ENCODE assay signal across 21 cellular contexts in the genomic region with DNA sequence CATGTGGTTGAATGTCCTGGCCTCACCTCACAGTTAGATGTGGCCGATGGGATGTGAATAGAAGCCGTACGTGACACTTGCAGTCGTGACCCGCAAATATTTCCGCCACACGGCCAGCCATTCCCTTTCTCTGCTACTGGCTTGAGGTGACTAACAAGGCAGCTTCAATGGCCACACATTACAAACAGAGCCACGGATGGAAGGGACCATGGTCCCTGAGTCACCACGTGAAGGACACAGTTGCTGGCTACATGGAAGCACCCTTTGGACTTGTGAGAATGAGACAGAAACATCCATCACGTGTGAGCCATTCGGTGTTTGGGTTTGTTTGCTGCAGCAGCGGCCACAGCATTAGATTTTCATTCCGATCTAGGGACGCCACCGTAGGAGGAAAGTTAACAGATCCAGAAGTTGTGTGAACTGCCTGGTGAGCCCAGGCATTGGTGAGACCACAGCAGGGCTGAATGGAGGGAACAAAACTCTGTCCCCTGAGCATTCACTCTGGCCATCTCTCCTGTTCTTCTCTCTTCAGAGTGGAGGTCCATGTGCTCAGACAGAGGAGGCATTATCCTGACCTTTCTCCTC. TPM values are rescaled to one million over a fixed set of nuclear protein-coding genes. Genes with fewer than 3 reads are reported as not detected.
DNase-seq lines count a peak whose midpoint lies in the region; ATAC-seq and TF ChIP-seq lines count a peak whose summit lies in the region.
"Had no signal": no experiment of that assay in that cellular context is flagged by ENCODE, and none has a peak within 500 bp of the region (broad histone marks: within the 10 kb centered on the region; RNA-seq: fewer than 3 reads in every experiment).

No MANE protein-coding gene starts in this region.

- peak overlapping the region; percentile 77 for H3K27ac ChIP-seq in left ventricle myocardium inferior (replicated peaks)
- H3K27ac ChIP-seq: brain microvascular endothelial cell, SJSA1 had no signal

- H3K36me3 ChIP-seq in left ventricle myocardium inferior, result no peaks in the 10 kb centered on the region
- H3K36me3 ChIP-seq: brain microvascular endothelial cell, SJSA1, upper lobe of left lung had no signal

- H3K27me3 ChIP-seq in left ventricle myocardium inferior (ENCODE audit: low read depth), result peaks cover 27% of the 10 kb centered on the region
- H3K27me3 ChIP-seq: SJSA1, upper lobe of left lung had no signal

- peaks cover 4% of the 10 kb centered on the region for H3K4me1 ChIP-seq in left ventricle myocardium inferior
- H3K4me1 ChIP-seq: SJSA1 had no signal

- no peak for TF ChIP-seq CTCF in left ventricle myocardium inferior (IDR thresholded peaks at IDR 0.05; ENCODE audit: borderline replicate concordance)
- TF ChIP-seq CTCF in omental fat pad (IDR thresholded peaks at IDR 0.05), result no peak

- ATAC-seq in Right ventricle myocardium superior (ENCODE audit: poor library complexity) (peak; percentile 48), left cardiac atrium (no peak), omental fat pad (ENCODE audit: low FRiP score) (peak; percentile 2), GM18870 (IDR thresholded peaks at IDR 0.05; ENCODE audit: unreplicated experiment) (no peak)
- ATAC-seq: activated T-cell treated with anti-CD3 and anti-CD28 coated beads, Interleukin-2, amount 50 U/mL, for 72 hours; CD8-positive, alpha-beta T cell; natural killer cell treated with Interleukin-12 subunit alpha and Interleukin-12 subunit beta and Interleukin-15 and Interleukin-18, amount 100 ng/mL, for 72 hours; T-cell had no signal

- H3K9me3 ChIP-seq in left ventricle myocardium inferior (replicated peaks), result peaks cover 7% of the 10 kb centered on the region
- H3K9me3 ChIP-seq: SJSA1, upper lobe of left lung had no signal

- DNase-seq in Right ventricle myocardium superior, result no peak
- no peak for DNase-seq in left cardiac atrium
- DNase-seq in left ventricle myocardium inferior, result no peak
- no peak for DNase-seq in omental fat pad (ENCODE audit: low spot score)
- DNase-seq in middle frontal gyrus (ENCODE audit: extremely low spot score, low spot score), result no peak
- DNase-seq in SKM-1 (lab: John Stamatoyannopoulos, UW; ENCODE audit: unreplicated experiment), result no peak
- DNase-seq in NCI-H345 treated with DMSO at 0.1 percent for 48 hours (lab: John Stamatoyannopoulos, UW; ENCODE audit: unreplicated experiment), result no peak
- DNase-seq: activated CD4-positive, CD25-positive, alpha-beta regulatory T cell; activated naive CD4-positive, alpha-beta T cell; activated T-cell treated with anti-CD3 and anti-CD28 coated beads, Interleukin-2, amount 50 U/mL, for 72 hours; CD8-positive, alpha-beta T cell; NCI-H1092; NCI-H187; NCI-H526 treated with DMSO at 0.1 percent for 48 hours; T-cell had no signal

- H3K4me3 ChIP-seq in left ventricle myocardium inferior, result no peak overlapping the region
- H3K4me3 ChIP-seq: SJSA1, smooth muscle cell, upper lobe of left lung had no signal

- intact Hi-C loops in Right ventricle myocardium superior (cut with DNase I), result no loop called here
- intact Hi-C loops in left cardiac atrium (cut with DNase I), result no loop called here
- intact Hi-C loops in left ventricle myocardium inferior (cut with micrococcal nuclease), result no loop called here

RNA-seq across cellular contexts. Expression of a gene that starts 33.5 kb away (rescaled TPM):
- total RNA-seq in Right ventricle myocardium superior, result 86.1 TPM
- total RNA-seq in left cardiac atrium, result 100 to 1,000 TPM; 143 to 254 TPM
- total RNA-seq in left ventricle myocardium inferior, result 99.5 TPM
- total RNA-seq in omental fat pad, result 10 to 100 TPM; 34.3 to 98.6 (median 52.4) TPM
- total RNA-seq: CD8-positive, alpha-beta T cell; natural killer cell treated with Interleukin-12 subunit alpha and Interleukin-12 subunit beta and Interleukin-15 and Interleukin-18, amount 100 ng/mL, for 72 hours; smooth muscle cell had no signal

RNA-seq across cellular contexts. Expression of a gene that starts 48.3 kb away (rescaled TPM):
- total RNA-seq in Right ventricle myocardium superior, result 225 TPM
- 100 to 1,000 TPM; 306 to 467 TPM for total RNA-seq in left cardiac atrium
- total RNA-seq in left ventricle myocardium inferior, result 246 TPM
- total RNA-seq in omental fat pad, result 100 to 1,000 TPM; 159 to 468 (median 228) TPM

Comparison
In these comparisons a context has a peak if more than half of its experiments do, and no peak if none do; other contexts are left out.
1. ATAC-seq: peak in Right ventricle myocardium superior (single experiment) and omental fat pad (single experiment); none in left cardiac atrium (0 of 2) and GM18870 (single experiment).